ENCODE assay signal across 1 cellular context in the genomic region with DNA sequence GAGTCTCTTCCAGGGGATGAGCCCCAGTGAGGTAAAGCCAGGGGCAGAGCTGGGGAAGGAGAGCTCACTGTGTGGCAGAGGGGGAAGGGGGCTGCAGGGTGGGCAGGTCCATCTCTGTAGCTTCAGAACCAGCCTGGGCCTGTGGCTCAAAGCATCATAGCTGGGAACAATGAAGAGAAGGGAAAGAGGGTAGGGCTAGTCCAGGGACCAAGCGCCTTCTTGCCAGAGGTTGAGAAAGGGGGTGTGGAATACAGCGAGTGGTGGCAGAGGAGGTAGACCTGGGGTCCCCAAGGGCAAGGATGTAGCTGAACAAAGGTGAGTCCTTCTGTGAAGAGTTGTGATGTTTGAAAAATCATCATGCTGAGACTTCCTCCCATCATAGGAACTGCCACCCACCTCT.
TF ChIP-seq lines count a peak whose summit lies in the region.

No MANE protein-coding gene starts in this region.

TF ChIP-seq in H1, 55 proteins besides CTCF, POLR2A, EP300 and RAD21:
- TF ChIP-seq BACH1 (IDR thresholded peaks at IDR 0.05; ENCODE audit: low read length) (no peak), CTBP2 (IDR thresholded peaks at IDR 0.05; ENCODE audit: borderline replicate concordance, insufficient read depth, insufficient read length, low read length) (no peak), GTF2F1 (IDR thresholded peaks at IDR 0.05; ENCODE audit: borderline replicate concordance, low read depth, low read length) (no peak), KDM5A (IDR thresholded peaks at IDR 0.05; ENCODE audit: low read length) (no peak), SRF (IDR thresholded peaks at IDR 0.05; ENCODE audit: low read depth, low read length) (no peak), CBX5 (IDR thresholded peaks at IDR 0.05; ENCODE audit: low read depth, low read length) (no peak), SP2 (IDR thresholded peaks at IDR 0.05; ENCODE audit: low read length) (no peak), EGR1 (IDR thresholded peaks at IDR 0.05; ENCODE audit: borderline replicate concordance, low read depth, low read length) (no peak), CHD1 (IDR thresholded peaks at IDR 0.05; ENCODE audit: low read depth, low read length) (no peak), SIX5 (IDR thresholded peaks at IDR 0.05; ENCODE audit: low read depth, low read length) (no peak), PHF8 (conservative IDR thresholded peaks at IDR 0.05; ENCODE audit: low read depth, low read length) (no peak), KDM4A (IDR thresholded peaks at IDR 0.05; ENCODE audit: low read depth, low read length, severe bottlenecking) (no peak), TEAD4 (IDR thresholded peaks at IDR 0.05; ENCODE audit: low read depth, low read length) (no peak), RNF2 (IDR thresholded peaks at IDR 0.05; ENCODE audit: borderline replicate concordance, low read depth, low read length, missing control alignments, poor library complexity, severe bottlenecking) (no peak)
